In genomic region chr2:218368150-218368528, GRCh38 we compare ENCODE assay signal across 1 cellular context.
TF ChIP-seq lines count a peak whose summit lies in the region.

No MANE protein-coding gene starts in this region.

TF ChIP-seq in IMR-90, 13 proteins besides CTCF, POLR2A, EP300 and RAD21:
- no peak for TF ChIP-seq SMC3 (IDR thresholded peaks at IDR 0.05; ENCODE audit: low read depth, low read length)
- no peak for TF ChIP-seq MAZ (IDR thresholded peaks at IDR 0.05; ENCODE audit: borderline replicate concordance, low read depth, low read length)
- no peak for TF ChIP-seq MAFK (IDR thresholded peaks at IDR 0.05; ENCODE audit: low read depth, low read length)
- TF ChIP-seq MXI1 (IDR thresholded peaks at IDR 0.05; ENCODE audit: borderline replicate concordance, low read depth, low read length) = no peak
- no peak for TF ChIP-seq FOS (IDR thresholded peaks at IDR 0.05; ENCODE audit: low read depth, low read length)
- TF ChIP-seq, protein P1, sequence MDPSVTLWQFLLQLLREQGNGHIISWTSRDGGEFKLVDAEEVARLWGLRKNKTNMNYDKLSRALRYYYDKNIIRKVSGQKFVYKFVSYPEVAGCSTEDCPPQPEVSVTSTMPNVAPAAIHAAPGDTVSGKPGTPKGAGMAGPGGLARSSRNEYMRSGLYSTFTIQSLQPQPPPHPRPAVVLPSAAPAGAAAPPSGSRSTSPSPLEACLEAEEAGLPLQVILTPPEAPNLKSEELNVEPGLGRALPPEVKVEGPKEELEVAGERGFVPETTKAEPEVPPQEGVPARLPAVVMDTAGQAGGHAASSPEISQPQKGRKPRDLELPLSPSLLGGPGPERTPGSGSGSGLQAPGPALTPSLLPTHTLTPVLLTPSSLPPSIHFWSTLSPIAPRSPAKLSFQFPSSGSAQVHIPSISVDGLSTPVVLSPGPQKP (IDR thresholded peaks at IDR 0.05; ENCODE audit: borderline replicate concordance, low read depth, low read length) = no peak
- no peak for TF ChIP-seq RCOR1 (IDR thresholded peaks at IDR 0.05; ENCODE audit: insufficient replicate concordance, low read length)
- no peak for TF ChIP-seq CHD1 (IDR thresholded peaks at IDR 0.05; ENCODE audit: low read depth, low read length)
- TF ChIP-seq CEBPB (IDR thresholded peaks at IDR 0.05; ENCODE audit: low read depth, low read length) = no peak
- TF ChIP-seq, protein P2, sequence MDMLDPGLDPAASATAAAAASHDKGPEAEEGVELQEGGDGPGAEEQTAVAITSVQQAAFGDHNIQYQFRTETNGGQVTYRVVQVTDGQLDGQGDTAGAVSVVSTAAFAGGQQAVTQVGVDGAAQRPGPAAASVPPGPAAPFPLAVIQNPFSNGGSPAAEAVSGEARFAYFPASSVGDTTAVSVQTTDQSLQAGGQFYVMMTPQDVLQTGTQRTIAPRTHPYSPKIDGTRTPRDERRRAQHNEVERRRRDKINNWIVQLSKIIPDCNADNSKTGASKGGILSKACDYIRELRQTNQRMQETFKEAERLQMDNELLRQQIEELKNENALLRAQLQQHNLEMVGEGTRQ (IDR thresholded peaks at IDR 0.05; ENCODE audit: low read depth, low read length) = no peak
- TF ChIP-seq NFE2L2 (IDR thresholded peaks at IDR 0.05; ENCODE audit: low read depth, low read length) = no peak
- TF ChIP-seq BHLHE40 (IDR thresholded peaks at IDR 0.05; ENCODE audit: low read depth, low read length) = no peak
- TF ChIP-seq RFX5 (IDR thresholded peaks at IDR 0.05; ENCODE audit: low read depth, low read length) = no peak
